Comparison of ENCODE assay signal across 9 cellular contexts in the genomic region with DNA sequence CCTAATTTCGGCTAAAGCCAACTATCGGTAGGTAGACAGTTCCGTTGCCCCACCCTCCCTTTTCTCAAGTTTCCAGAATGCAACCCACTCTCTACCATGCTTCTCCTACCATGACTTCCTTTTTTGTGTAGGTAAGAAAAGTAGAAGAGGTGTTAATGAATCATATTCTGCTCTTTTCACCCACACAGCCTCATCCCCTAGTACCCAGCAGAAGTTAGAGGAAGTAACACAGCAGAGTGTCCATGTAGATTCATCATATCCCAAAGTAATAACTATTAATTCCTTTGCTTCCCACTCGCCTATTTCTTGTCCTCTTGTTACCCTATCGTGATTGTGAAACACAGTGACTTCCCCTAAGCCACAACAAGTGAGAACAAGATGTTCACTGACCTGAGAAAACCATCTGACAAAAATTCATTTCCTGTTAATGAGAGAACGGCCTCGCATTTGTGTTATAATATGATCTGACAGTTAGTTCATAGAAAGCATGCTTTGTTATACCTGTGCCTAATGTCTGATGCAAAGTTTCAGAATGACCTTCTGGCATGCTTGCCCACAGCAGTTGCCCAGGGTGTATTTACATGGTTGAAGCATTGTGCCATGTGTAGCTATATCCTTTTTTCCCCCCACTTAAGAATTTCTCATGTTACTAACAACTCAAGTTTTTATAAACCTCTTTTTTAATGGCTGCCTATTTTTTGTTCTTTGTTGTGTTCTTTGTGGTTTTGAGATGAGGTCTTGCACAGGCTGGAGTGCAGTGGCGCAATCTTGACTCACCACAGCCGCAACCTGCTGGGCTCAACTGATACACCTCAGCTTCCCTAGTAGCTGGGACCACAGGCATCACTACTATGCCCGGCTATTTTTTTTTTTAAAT.
DNase-seq lines count a peak whose midpoint lies in the region; ATAC-seq, FAIRE-seq and TF ChIP-seq lines count a peak whose summit lies in the region.
"Had no signal": no experiment of that assay in that cellular context is flagged by ENCODE, and none has a peak within 500 bp of the region (broad histone marks: within the 10 kb centered on the region; RNA-seq: fewer than 3 reads in every experiment).

No MANE protein-coding gene starts in this region.

- peak; percentile 9 for DNase-seq in GM19239 (ENCODE audit: insufficient read length, low spot score)
- DNase-seq in T-helper 22 cell (ENCODE audit: low read depth) = peak; percentile 45
- peak; percentile 85 for DNase-seq in MCF 10A (ENCODE audit: unreplicated experiment)
- peak; percentile 77 for DNase-seq in skeletal muscle cell (ENCODE audit: low read depth)
- DNase-seq in GM19240 (ENCODE audit: insufficient read length, low spot score) = no peak
- DNase-seq in HT-29 (ENCODE audit: low spot score) = no peak
- DNase-seq in NCI-H446 (lab: John Stamatoyannopoulos, UW) = no peak

- ATAC-seq in HG03108 (IDR thresholded peaks at IDR 0.05; ENCODE audit: unreplicated experiment) = peak; percentile 69

- CTCF ChIA-PET in MCF 10A (lab: Yijun Ruan, JAX) = interaction anchor here (0.7 to 2.1 kb wide), 4 partner anchors 11 to 287 kb away, joined by 3 to 6 read pairs (median 3); no protein-coding TSS in a partner anchor

- H3K27ac Mint-ChIP-seq in MCF 10A (ENCODE audit: low read depth, unreplicated experiment) = peak overlapping the region; percentile 77

- intact Hi-C loops in MCF 10A (cut with micrococcal nuclease) = loop anchor here (5.0 kb wide), 1 partner anchor 184 kb away; a partner anchor contains a TSS

- no peak overlapping the region for H3K4me3 ChIP-seq in skeletal muscle cell (ENCODE audit: low read depth, low read length)

- POLR2A ChIA-PET in MCF 10A (lab: Yijun Ruan, JAX) = interaction anchor here (1.0 to 3.9 kb wide), 5 partner anchors 10 to 280 kb away, joined by 4 to 28 read pairs (median 8); a partner anchor contains a TSS

- TF ChIP-seq CTCF in MCF 10A (IDR thresholded peaks at IDR 0.05; ENCODE audit: unreplicated experiment) = no peak

- H3K4me1 Mint-ChIP-seq in MCF 10A (ENCODE audit: insufficient read depth, unreplicated experiment) = peaks cover 29% of the 10 kb centered on the region

- H3K9me3 Mint-ChIP-seq in MCF 10A (ENCODE audit: unreplicated experiment) = no peaks in the 10 kb centered on the region

- peak; percentile 93 for FAIRE-seq in GM19239 (lab: Jason Lieb, UNC)
- FAIRE-seq: TTC549 had no signal

- H3K4me3 Mint-ChIP-seq in MCF 10A (ENCODE audit: unreplicated experiment) = peak overlapping the region; percentile 49

- H3K27me3 Mint-ChIP-seq in MCF 10A (ENCODE audit: insufficient read depth, unreplicated experiment) = no peaks in the 10 kb centered on the region

- peaks cover 16% of the 10 kb centered on the region for H3K36me3 Mint-ChIP-seq in MCF 10A (ENCODE audit: insufficient read depth, unreplicated experiment)

- no TSS peak for BruUV-seq in MCF 10A (replicated peaks; lab: Mats Ljungman, UMichigan)

Comparison
In these comparisons a context has a peak if more than half of its experiments do, and no peak if none do; other contexts are left out.
1. DNase-seq: peak in GM19239 (single experiment), T-helper 22 cell (single experiment), MCF 10A (single experiment) and skeletal muscle cell (single experiment); none in GM19240 (single experiment), HT-29 (single experiment) and NCI-H446 (0 of 2).